In genomic region chr13:53522034-53522433, GRCh38 we compare ENCODE assay signal across 25 cellular contexts.
A peak's percentile ranks its signal among the peaks of the same experiment; 100 is the strongest.
DNase-seq lines count a peak whose midpoint lies in the region; ATAC-seq, FAIRE-seq and TF ChIP-seq lines count a peak whose summit lies in the region.
"Had no signal": no experiment of that assay in that cellular context is flagged by ENCODE, and none has a peak within 500 bp of the region (broad histone marks: within the 10 kb centered on the region; RNA-seq: fewer than 3 reads in every experiment).

No MANE protein-coding gene starts in this region.

- H3K9me3 ChIP-seq in MM.1S (replicated peaks; ENCODE audit: insufficient read depth, low read length) (no peaks in the 10 kb centered on the region), small intestine (ENCODE audit: control insufficient read depth, low read depth) (no peaks in the 10 kb centered on the region)
- H3K9me3 ChIP-seq: BE2C, BLaER1, Caco-2 had no signal

- no peaks in the 10 kb centered on the region for H3K36me3 ChIP-seq in MM.1S (replicated peaks; ENCODE audit: insufficient read depth, low read length)
- no peaks in the 10 kb centered on the region for H3K36me3 ChIP-seq in small intestine (ENCODE audit: control insufficient read depth in 2 of 2, insufficient read depth in 2 of 2, low read length in 2 of 2)
- H3K36me3 ChIP-seq in GM23338 (ENCODE audit: insufficient read depth), result no peaks in the 10 kb centered on the region
- H3K36me3 ChIP-seq: BE2C, BLaER1 had no signal

- H3F3A ChIP-seq in MM.1S (ENCODE audit: insufficient read depth, low read length) (no peaks in the 10 kb centered on the region), GM23338 (replicated peaks; ENCODE audit: low read depth) (no peaks in the 10 kb centered on the region)

- H3K9ac ChIP-seq in MM.1S (ENCODE audit: low read length), result no peak overlapping the region
- H3K9ac ChIP-seq: BLaER1 had no signal

- H3K27me3 ChIP-seq in MM.1S (replicated peaks; ENCODE audit: insufficient read depth, low read length) (no peaks in the 10 kb centered on the region), small intestine (ENCODE audit: control insufficient read depth in 2 of 2, insufficient read depth in 2 of 2, low read length in 2 of 2) (no peaks in the 10 kb centered on the region), GM23338 (ENCODE audit: insufficient read depth) (no peaks in the 10 kb centered on the region)
- H3K27me3 ChIP-seq: BE2C, BLaER1 had no signal

- H3K4me2 ChIP-seq in MM.1S (ENCODE audit: low read depth, low read length), result no peak overlapping the region
- no peak overlapping the region for H3K4me2 ChIP-seq in GM23338
- H3K4me2 ChIP-seq: BLaER1 had no signal

- H4K20me1 ChIP-seq in MM.1S (ENCODE audit: insufficient read depth, low read length) (no peaks in the 10 kb centered on the region), GM23338 (replicated peaks; ENCODE audit: insufficient read depth) (no peaks in the 10 kb centered on the region)
- H4K20me1 ChIP-seq: BLaER1 had no signal

- H3K9me3 Mint-ChIP-seq in GM23338, result no peaks in the 10 kb centered on the region
- peaks cover 7 to 9% of the 10 kb centered on the region in 2 donors for H3K9me3 Mint-ChIP-seq in activated naive CD4-positive, alpha-beta T cell treated with anti-CD3 and anti-CD28 coated beads, Interleukin-2, amount 50 U/mL, for 72 hours

- H2AFZ ChIP-seq in MM.1S (ENCODE audit: low read length) (no peak overlapping the region), GM23338 (no peak overlapping the region)

- no peaks in the 10 kb centered on the region for H3K9me2 ChIP-seq in MM.1S (replicated peaks; ENCODE audit: insufficient read depth, low read length)
- peaks cover 5% of the 10 kb centered on the region; the same call in 1 of the 2 replicates for H3K9me2 ChIP-seq in GM23338 (ENCODE audit: insufficient read depth)

- ATAC-seq in GM18868 (IDR thresholded peaks at IDR 0.05; ENCODE audit: unreplicated experiment), result peak; percentile 77
- ATAC-seq in left colon, result peak; percentile 63
- ATAC-seq in GM23338, result no peak
- ATAC-seq in activated naive CD4-positive, alpha-beta T cell treated with anti-CD3 and anti-CD28 coated beads, Interleukin-2, amount 50 U/mL, for 72 hours, result no peak
- ATAC-seq: CD8-positive, alpha-beta T cell had no signal

- H3K27ac Mint-ChIP-seq in GM23338, result no peak overlapping the region
- H3K27ac Mint-ChIP-seq in activated naive CD4-positive, alpha-beta T cell treated with anti-CD3 and anti-CD28 coated beads, Interleukin-2, amount 50 U/mL, for 72 hours, result no peak overlapping the region
- H3K27ac Mint-ChIP-seq: CD14-positive monocyte; CD4-positive, CD25-positive, alpha-beta regulatory T cell; CD8-positive, alpha-beta T cell had no signal

- no peaks in the 10 kb centered on the region for H3K27me3 Mint-ChIP-seq in GM23338 (ENCODE audit: insufficient read depth, low read depth, poor library complexity)
- H3K27me3 Mint-ChIP-seq: CD4-positive, CD25-positive, alpha-beta regulatory T cell had no signal

- no peak overlapping the region for H3K4me3 Mint-ChIP-seq in GM23338
- H3K4me3 Mint-ChIP-seq: CD14-positive monocyte; CD4-positive, CD25-positive, alpha-beta regulatory T cell; CD8-positive, alpha-beta T cell had no signal

- H3K4me1 ChIP-seq in MM.1S (ENCODE audit: low read length) (no peaks in the 10 kb centered on the region), small intestine (ENCODE audit: control insufficient read depth in 2 of 2, insufficient read depth in 1 of 2, low read depth in 1 of 2, low read length in 1 of 2) (no peaks in the 10 kb centered on the region), GM23338 (ENCODE audit: insufficient read depth) (peaks cover 18% of the 10 kb centered on the region)
- H3K4me1 ChIP-seq: BE2C, BLaER1, Caco-2 had no signal

- H3K4me1 Mint-ChIP-seq in GM23338, result peaks cover 27% of the 10 kb centered on the region
- H3K4me1 Mint-ChIP-seq: CD14-positive monocyte; CD4-positive, CD25-positive, alpha-beta regulatory T cell had no signal

- no peak overlapping the region for H3K27ac ChIP-seq in MM.1S (ENCODE audit: low read length)
- H3K27ac ChIP-seq in small intestine (ENCODE audit: low read depth in 1 of 2, low read length in 1 of 2), result no peak overlapping the region
- no peak overlapping the region for H3K27ac ChIP-seq in GM23338 (ENCODE audit: low read depth)
- H3K27ac ChIP-seq: BLaER1 had no signal

- H3K79me2 ChIP-seq in MM.1S (ENCODE audit: low read length), result no peaks in the 10 kb centered on the region
- H3K79me2 ChIP-seq in GM23338 (replicated peaks; ENCODE audit: insufficient read depth), result no peaks in the 10 kb centered on the region

- TF ChIP-seq CTCF in MM.1S (IDR thresholded peaks at IDR 0.05; ENCODE audit: low read length), result no peak
- no peak for TF ChIP-seq CTCF in GM23338 (conservative IDR thresholded peaks at IDR 0.05; ENCODE audit: low read depth in 2 of 2)

- no peak for FAIRE-seq in small intestine (lab: Jason Lieb, UNC)
- FAIRE-seq: A204.1, D721Med, G401.6, GM12892, GM18507, GM19239 had no signal

- no peaks in the 10 kb centered on the region for H3K36me3 Mint-ChIP-seq in GM23338 (ENCODE audit: low read depth)
- no peaks in the 10 kb centered on the region for H3K36me3 Mint-ChIP-seq in activated naive CD4-positive, alpha-beta T cell treated with anti-CD3 and anti-CD28 coated beads, Interleukin-2, amount 50 U/mL, for 72 hours
- H3K36me3 Mint-ChIP-seq: CD14-positive monocyte; CD4-positive, CD25-positive, alpha-beta regulatory T cell; CD8-positive, alpha-beta T cell had no signal

- DNase-seq in MM.1S, result peak; percentile 52
- DNase-seq in left colon, result no peak
- peak; percentile 25 for DNase-seq in small intestine
- DNase-seq in NCI-H2029 (lab: John Stamatoyannopoulos, UW), result no peak
- DNase-seq in GM23338 (ENCODE audit: low spot score), result no peak
- no peak for DNase-seq in activated naive CD4-positive, alpha-beta T cell treated with anti-CD3 and anti-CD28 coated beads, Interleukin-2, amount 50 U/mL, for 72 hours (ENCODE audit: low spot score in 2 of 2)
- DNase-seq: 8988T; ACHN; BE2C; C1 segment of cervical spinal cord; Caco-2; Calu3; CD4-positive, CD25-positive, alpha-beta regulatory T cell; CD8-positive, alpha-beta T cell; DMS79 treated with DMSO at 0.1 percent for 48 hours; GF-D8 had no signal

- H3K4me3 ChIP-seq in MM.1S (ENCODE audit: low read length), result no peak overlapping the region
- no peak overlapping the region for H3K4me3 ChIP-seq in small intestine (ENCODE audit: low read depth in 1 of 2, low read length in 2 of 2)
- H3K4me3 ChIP-seq in GM23338, result no peak overlapping the region
- H3K4me3 ChIP-seq: BLaER1 had no signal

- intact Hi-C loops in left colon (cut with DNase I, micrococcal nuclease), result no loop called here

TF ChIP-seq in GM23338, 12 proteins besides CTCF, POLR2A, EP300 and RAD21 (continues in another document):
- TF ChIP-seq ZNF462 (CRISPR knock-in tag; IDR thresholded peaks at IDR 0.05) (no peak), JUNB (IDR thresholded peaks at IDR 0.05; ENCODE audit: unreplicated experiment) (no peak)

Comparison
In these comparisons a context has a peak if more than half of its experiments do, and no peak if none do; other contexts are left out.
1. ATAC-seq: peak in GM18868 (single experiment) and left colon (single experiment); none in GM23338 (single experiment) and activated naive CD4-positive, alpha-beta T cell treated with anti-CD3 and anti-CD28 coated beads, Interleukin-2, amount 50 U/mL, for 72 hours (0 of 2).
2. DNase-seq: peak in MM.1S (single experiment) and small intestine (single experiment); none in left colon (0 of 2), NCI-H2029 (single experiment), GM23338 (single experiment) and activated naive CD4-positive, alpha-beta T cell treated with anti-CD3 and anti-CD28 coated beads, Interleukin-2, amount 50 U/mL, for 72 hours (0 of 2).